Comparison of ENCODE assay signal across 9 cellular contexts in genomic region chr7:34952822-34953221, GRCh38.
"Had no signal": no experiment of that assay in that cellular context is flagged by ENCODE, and none has a peak within 500 bp of the region (broad histone marks: within the 10 kb centered on the region; RNA-seq: fewer than 3 reads in every experiment).

No MANE protein-coding gene starts in this region.

- H3K27ac Mint-ChIP-seq: HFFc6 had no signal

- H3K27ac ChIP-seq: GM23248 had no signal

- H3K4me1 ChIP-seq: HAP-1 had no signal

- ATAC-seq: HCT116 had no signal

- H2AFZ ChIP-seq: GM23248 had no signal

- FAIRE-seq: H1 had no signal

- H3K9me3 ChIP-seq: HAP-1 had no signal

- H3K36me3 ChIP-seq: HAP-1 had no signal

- H3K4me3 Mint-ChIP-seq: H9, HFFc6 had no signal

- H3K9ac ChIP-seq: GM23248 had no signal

- DNase-seq: GM23248, GOT3, H7, H9, HCEC 1CT, HFFc6 had no signal

- H3K4me3 ChIP-seq: GM23248, HAP-1 had no signal

- H3K9me3 Mint-ChIP-seq: H9, HFFc6 had no signal
